In genomic region chrX:47229427-47229826, GRCh38 we compare ENCODE assay signal across 19 cellular contexts. TPM values are rescaled to one million over a fixed set of nuclear protein-coding genes. Genes with fewer than 3 reads are reported as not detected.
DNase-seq lines count a peak whose midpoint lies in the region; ATAC-seq and TF ChIP-seq lines count a peak whose summit lies in the region.
"Had no signal": no experiment of that assay in that cellular context is flagged by ENCODE, and none has a peak within 500 bp of the region (broad histone marks: within the 10 kb centered on the region; RNA-seq: fewer than 3 reads in every experiment).

No MANE protein-coding gene starts in this region.

- H3K36me3 ChIP-seq in spleen = peaks cover 0 to 60% (median 43%) of the 10 kb centered on the region in 6 donors

- no peak overlapping the region for H3K4me3 Mint-ChIP-seq in activated T-cell treated with anti-CD3 and anti-CD28 coated beads, Interleukin-2, amount 50 U/mL, for 72 hours
- H3K4me3 Mint-ChIP-seq in Calu3 (ENCODE audit: low read depth, unreplicated experiment) = no peak overlapping the region

- peak; percentile 17 for DNase-seq in activated T-cell treated with anti-CD3 and anti-CD28 coated beads, Interleukin-2, amount 50 U/mL, for 1 hour
- no peak for DNase-seq in activated T-cell treated with anti-CD3 and anti-CD28 coated beads, Interleukin-2, amount 50 U/mL, for 72 hours
- no peak for DNase-seq in Calu3
- DNase-seq in mesenteric fat pad (ENCODE audit: low spot score) = peak; percentile 39
- DNase-seq in spleen = peak; percentile 73
- no peak for DNase-seq in GM20000 (ENCODE audit: low spot score)
- DNase-seq in stimulated activated CD8-positive, alpha-beta memory T cell treated with anti-CD3 and anti-CD28 coated beads, Interleukin-4, amount 100 ng/mL, for 48 hours = no peak
- DNase-seq: AML-193; Caco-2; CD4-positive, alpha-beta T cell; DMS153; DMS79; GDM1; GM23248 had no signal

- 92 to 98% (median 97%) methylated on average over 5 to 6 of the region's 6 CpGs for WGBS in spleen, 5 donors

- H3K4me3 ChIP-seq in spleen = no peak overlapping the region
- H3K4me3 ChIP-seq: A549, GM23248, HAP-1 had no signal

- peaks cover 0 to 10% (median 0%) of the 10 kb centered on the region in 6 donors for H3K4me1 ChIP-seq in spleen
- H3K4me1 ChIP-seq: Caco-2 had no signal

- H3K9me3 Mint-ChIP-seq in activated T-cell treated with anti-CD3 and anti-CD28 coated beads, Interleukin-2, amount 50 U/mL, for 72 hours = no peaks in the 10 kb centered on the region
- H3K9me3 Mint-ChIP-seq in Calu3 (ENCODE audit: low read depth, unreplicated experiment) = peaks cover 4% of the 10 kb centered on the region
- H3K9me3 Mint-ChIP-seq: CD4-positive, alpha-beta T cell had no signal

- CTCF ChIA-PET in Calu3 (lab: Charles Lee) = no interaction called here

- no peak overlapping the region for H3K27ac Mint-ChIP-seq in activated T-cell treated with anti-CD3 and anti-CD28 coated beads, Interleukin-2, amount 50 U/mL, for 72 hours
- peak overlapping the region; percentile 83 for H3K27ac Mint-ChIP-seq in Calu3 (ENCODE audit: unreplicated experiment)

- intact Hi-C loops in Calu3 (cut with micrococcal nuclease; ENCODE audit: unreplicated experiment) = no loop called here
- intact Hi-C loops in spleen (cut with DNase I; ENCODE audit: low total_unique reads) = no loop called here

- peaks cover 5 to 34% of the 10 kb centered on the region in 2 donors for H3K36me3 Mint-ChIP-seq in activated T-cell treated with anti-CD3 and anti-CD28 coated beads, Interleukin-2, amount 50 U/mL, for 72 hours (ENCODE audit: insufficient read depth in 2 of 2)
- peaks cover 65% of the 10 kb centered on the region for H3K36me3 Mint-ChIP-seq in Calu3 (ENCODE audit: insufficient read depth, unreplicated experiment)

- H3K27me3 Mint-ChIP-seq in activated T-cell treated with anti-CD3 and anti-CD28 coated beads, Interleukin-2, amount 50 U/mL, for 72 hours (ENCODE audit: low read depth) = peaks cover 7% of the 10 kb centered on the region
- no peaks in the 10 kb centered on the region for H3K27me3 Mint-ChIP-seq in Calu3 (ENCODE audit: unreplicated experiment)
- H3K27me3 Mint-ChIP-seq: CD4-positive, alpha-beta T cell; IgD-negative memory B cell had no signal

- BruUV-seq in Calu3 (replicated peaks; lab: Mats Ljungman, UMichigan) = no TSS peak

- no peak for TF ChIP-seq POLR2A in spleen (IDR thresholded peaks at IDR 0.05)

- no peak overlapping the region for H3K27ac ChIP-seq in spleen
- H3K27ac ChIP-seq: A549, C4-2B, GM23248 had no signal

- H3K27me3 ChIP-seq in spleen (replicated peaks in 1 of 7) = no peaks in the 10 kb centered on the region

- H3K9me3 ChIP-seq in spleen = no peaks in the 10 kb centered on the region
- H3K9me3 ChIP-seq: A549, Caco-2, HAP-1 had no signal

- H3K4me1 Mint-ChIP-seq in activated T-cell treated with anti-CD3 and anti-CD28 coated beads, Interleukin-2, amount 50 U/mL, for 72 hours (ENCODE audit: low read depth) = peaks cover 13% of the 10 kb centered on the region
- H3K4me1 Mint-ChIP-seq in Calu3 (ENCODE audit: low read depth, unreplicated experiment) = peaks cover 9% of the 10 kb centered on the region

- no peak for ATAC-seq in activated T-cell treated with anti-CD3 and anti-CD28 coated beads, Interleukin-2, amount 50 U/mL, for 72 hours (replicated peaks in 1 of 2)
- ATAC-seq: A549, HepG2 had no signal

- TF ChIP-seq CTCF in Calu3 (IDR thresholded peaks at IDR 0.05; ENCODE audit: unreplicated experiment) (no peak), spleen (IDR thresholded peaks at IDR 0.05 in 8 of 11, conservative IDR thresholded peaks at IDR 0.05 in 3 of 11) (no peak), GM20000 (IDR thresholded peaks at IDR 0.05; ENCODE audit: extremely low read depth, missing control alignments) (no peak)

RNA-seq across cellular contexts. Expression of gene USP11, which starts 3.4 kb away (rescaled TPM):
- total RNA-seq in activated T-cell treated with anti-CD3 and anti-CD28 coated beads, Interleukin-2, amount 50 U/mL, for 72 hours = 10 to 100 TPM; 60.4 to 85.6 TPM
- total RNA-seq in Calu3 (2022) (72.0 and 84.2 TPM in 2 replicates), mesenteric fat pad (42.2 TPM), spleen (10 to 100 TPM; 46.2 to 91.5 (median 70.9) TPM)
- polyA plus RNA-seq in spleen = 10 to 100 TPM; 19.9 to 35.2 (median 31.5) TPM

RNA-seq across cellular contexts. Expression of gene CDK16, which starts 10.9 kb away (rescaled TPM):
- 10 to 100 TPM; 82.2 to 88.6 TPM for total RNA-seq in activated T-cell treated with anti-CD3 and anti-CD28 coated beads, Interleukin-2, amount 50 U/mL, for 72 hours
- total RNA-seq in Calu3 (2022) (148 and 154 TPM in 2 replicates), mesenteric fat pad (80.6 TPM), spleen (10 to 100 TPM; 51.7 to 75.3 (median 60.0) TPM)
- polyA plus RNA-seq in spleen = 10 to 100 TPM; 18.4 to 37.9 (median 28.8) TPM

RNA-seq across cellular contexts. Expression of gene UBA1, which starts 35.8 kb away (rescaled TPM):
- 100 to 1,000 TPM; 160 to 197 TPM for total RNA-seq in activated T-cell treated with anti-CD3 and anti-CD28 coated beads, Interleukin-2, amount 50 U/mL, for 72 hours
- total RNA-seq in Calu3 (2022) (234 and 240 TPM in 2 replicates), mesenteric fat pad (189 TPM), spleen (100 to 1,000 TPM; 172 to 207 (median 194) TPM)
- 10 to 100 TPM; 57.7 to 92.8 (median 88.9) TPM for polyA plus RNA-seq in spleen

Comparison
In these comparisons a context has a peak if more than half of its experiments do, and no peak if none do; other contexts are left out.
1. DNase-seq: peak in activated T-cell treated with anti-CD3 and anti-CD28 coated beads, Interleukin-2, amount 50 U/mL, for 1 hour (single experiment), mesenteric fat pad (single experiment) and spleen (single experiment); none in activated T-cell treated with anti-CD3 and anti-CD28 coated beads, Interleukin-2, amount 50 U/mL, for 72 hours (0 of 2), Calu3 (single experiment), GM20000 (single experiment) and stimulated activated CD8-positive, alpha-beta memory T cell treated with anti-CD3 and anti-CD28 coated beads, Interleukin-4, amount 100 ng/mL, for 48 hours (single experiment).